In genomic region chr6:160979063-160979708, GRCh38 we compare ENCODE assay signal across 19 cellular contexts. TPM values are rescaled to one million over a fixed set of nuclear protein-coding genes. Genes with fewer than 3 reads are reported as not detected.
DNase-seq lines count a peak whose midpoint lies in the region; ATAC-seq and TF ChIP-seq lines count a peak whose summit lies in the region.
"Had no signal": no experiment of that assay in that cellular context is flagged by ENCODE, and none has a peak within 500 bp of the region (broad histone marks: within the 10 kb centered on the region; RNA-seq: fewer than 3 reads in every experiment).

No MANE protein-coding gene starts in this region.

- DNase-seq in AG09309 (ENCODE audit: low read depth) (no peak), IMR-90 (peak; percentile 74), osteoblast (ENCODE audit: insufficient read length, low spot score, missing footprints) (no peak), DMS53 (lab: John Stamatoyannopoulos, UW) (no peak), cortex of kidney (lab: John Stamatoyannopoulos, UW) (no peak), UCSD-AML1 (lab: John Stamatoyannopoulos, UW; ENCODE audit: unreplicated experiment) (no peak), sigmoid colon (no peak)
- DNase-seq: activated CD4-positive, alpha-beta memory T cell treated with anti-CD3 and anti-CD28 coated beads for 36 hours; activated naive CD8-positive, alpha-beta T cell treated with anti-CD3 and anti-CD28 coated beads, Interleukin-2, amount 10 ng/mL, durations not matched to agents 7 days and 5 days; caudate nucleus; effector memory CD8-positive, alpha-beta T cell; NCI-H1048; psoas muscle had no signal

- no TSS peak for BruUV-seq in IMR-90 (replicated peaks; lab: Mats Ljungman, UMichigan)

- H3K36me3 ChIP-seq in IMR-90 (ENCODE audit: control insufficient read depth, insufficient read depth, low read length) (no peaks in the 10 kb centered on the region), osteoblast (ENCODE audit: insufficient read depth, low read length) (no peaks in the 10 kb centered on the region), sigmoid colon (no peaks in the 10 kb centered on the region)

- H2BK20ac ChIP-seq in IMR-90 (ENCODE audit: low read depth, low read length) = no peak overlapping the region

- H2AK9ac ChIP-seq in IMR-90 (replicated peaks; ENCODE audit: low read depth, low read length, poor library complexity) = no peak overlapping the region

- CTCF ChIA-PET in IMR-90 (lab: Yijun Ruan, JAX) = interaction anchor here (0.7 kb wide), 1 partner anchor 403 kb away, joined by 4 read pairs; no protein-coding TSS in a partner anchor

- WGBS in IMR-90 (ENCODE audit: extremely low coverage in 2 of 2, insufficient read length in 1 of 2), 2 experiments = 91% methylated on average over 1 of the region's 8 CpGs; no CpG with 5 or more reads in 1 of the 2 experiments
- 74 to 76% methylated on average over 8 of the region's 8 CpGs for WGBS in sigmoid colon, 2 donors

- H3K18ac ChIP-seq in IMR-90 (ENCODE audit: low read depth, low read length) = no peak overlapping the region

- H3K9me3 ChIP-seq in IMR-90 (ENCODE audit: control insufficient read depth, insufficient read depth, low read length) (peaks cover 2% of the 10 kb centered on the region; the same call in 1 of the 2 replicates), osteoblast (ENCODE audit: low read depth, low read length) (peaks cover 6% of the 10 kb centered on the region), sigmoid colon (peaks cover 0 to 7% (median 0%) of the 10 kb centered on the region in 4 donors)
- H3K9me3 ChIP-seq: psoas muscle had no signal

- TF ChIP-seq POLR2A in IMR-90 (IDR thresholded peaks at IDR 0.05; ENCODE audit: low read depth, low read length) (no peak), sigmoid colon (IDR thresholded peaks at IDR 0.05) (no peak)

- H3K4me2 ChIP-seq in IMR-90 (ENCODE audit: low read depth, low read length) (peak overlapping the region; percentile 14; the same call in 1 of the 2 replicates), osteoblast (ENCODE audit: insufficient read depth, low read length) (peak overlapping the region; percentile 14)
- H3K4me2 ChIP-seq: BLaER1 had no signal

- H3K4ac ChIP-seq in IMR-90 (ENCODE audit: low read depth, low read length) = no peak overlapping the region

- no peaks in the 10 kb centered on the region for H3K79me2 ChIP-seq in osteoblast (ENCODE audit: insufficient read depth, low read length)

- dilution Hi-C loops in IMR-90 (cut with HindIII; ENCODE audit: low sequenced_read_pairs, unreplicated experiment) = no loop called here

- H3K9ac ChIP-seq in IMR-90 (ENCODE audit: low read depth, low read length) = no peak overlapping the region
- H3K9ac ChIP-seq: BLaER1 had no signal

- no peak overlapping the region for H3K14ac ChIP-seq in IMR-90 (replicated peaks; ENCODE audit: low read depth, low read length)

- H4K91ac ChIP-seq in IMR-90 (ENCODE audit: insufficient read depth, low read depth, low read length) = no peak overlapping the region

- no peak overlapping the region for H4K5ac ChIP-seq in IMR-90 (ENCODE audit: low read depth, low read length)

- no peaks in the 10 kb centered on the region for H3K79me1 ChIP-seq in IMR-90 (ENCODE audit: low read depth in 1 of 2, low read length in 2 of 2)

- H3K4me3 ChIP-seq in AG09309 (ENCODE audit: control insufficient read depth, low read depth, low read length) (no peak overlapping the region), IMR-90 (ENCODE audit: insufficient read depth, low read depth, low read length) (no peak overlapping the region), osteoblast (ENCODE audit: insufficient read depth, low read length) (no peak overlapping the region), sigmoid colon (no peak overlapping the region)
- H3K4me3 ChIP-seq: BLaER1, lung, psoas muscle had no signal

- peak; percentile 33 for TF ChIP-seq CTCF in AG09309 (IDR thresholded peaks at IDR 0.05; ENCODE audit: control insufficient read depth, insufficient read depth, low read depth, low read length, missing control alignments)
- TF ChIP-seq CTCF in IMR-90 (conservative IDR thresholded peaks at IDR 0.05; ENCODE audit: low read depth, low read length) = 0 out of 2 replicates have a peak, but pooled peaks have one; percentile 21
- TF ChIP-seq CTCF in osteoblast (IDR thresholded peaks at IDR 0.05; ENCODE audit: extremely low read depth, low read depth, low read length) = no peak
- TF ChIP-seq CTCF in sigmoid colon (IDR thresholded peaks at IDR 0.05) = no peak

- H3K4me1 ChIP-seq in IMR-90 (ENCODE audit: control insufficient read depth, insufficient read depth, low read length) = peaks cover 19% of the 10 kb centered on the region
- peaks cover 20% of the 10 kb centered on the region for H3K4me1 ChIP-seq in osteoblast (ENCODE audit: insufficient read depth, low read length)
- H3K4me1 ChIP-seq in sigmoid colon = peaks cover 0 to 35% (median 21%) of the 10 kb centered on the region in 4 donors
- H3K4me1 ChIP-seq: BLaER1, psoas muscle had no signal

- no peak overlapping the region for H2AK5ac ChIP-seq in IMR-90 (ENCODE audit: low read depth, low read length)

- no peak overlapping the region for H2BK5ac ChIP-seq in IMR-90 (ENCODE audit: low read depth, low read length, poor library complexity, severe bottlenecking)

- POLR2A ChIA-PET in IMR-90 (lab: Charles Lee; ENCODE audit: unreplicated experiment) = no interaction called here

- H3K27me3 ChIP-seq in IMR-90 (ENCODE audit: control insufficient read depth, insufficient read depth, low read length) = peaks cover 2% of the 10 kb centered on the region; the same call in 1 of the 2 replicates
- H3K27me3 ChIP-seq in osteoblast (ENCODE audit: insufficient read depth, low read length) = no peaks in the 10 kb centered on the region
- H3K27me3 ChIP-seq in sigmoid colon = no peaks in the 10 kb centered on the region
- H3K27me3 ChIP-seq: BLaER1 had no signal

- H2AFZ ChIP-seq in IMR-90 (replicated peaks; ENCODE audit: low read length, poor library complexity) (no peak overlapping the region), osteoblast (ENCODE audit: low read length) (peak overlapping the region; percentile 72)

- H4K20me1 ChIP-seq in IMR-90 (ENCODE audit: insufficient read depth, low read length) (no peaks in the 10 kb centered on the region), osteoblast (ENCODE audit: insufficient read depth, low read length) (no peaks in the 10 kb centered on the region)
- H4K20me1 ChIP-seq: BLaER1 had no signal

- intact Hi-C loops in IMR-90 (cut with micrococcal nuclease) (loop anchor here (1.0 to 2.0 kb wide), 2 partner anchors 12 to 50 kb away; partner anchors contain the start of gene MAP3K4), sigmoid colon (cut with DNase I) (no loop called here)

- ATAC-seq in IMR-90 (ENCODE audit: low read depth) (peak; percentile 79), esophagus mucosa (peak; percentile 59)
- ATAC-seq: effector memory CD8-positive, alpha-beta T cell; HCT116; HepG2; natural killer cell treated with Interleukin-12 subunit alpha and Interleukin-12 subunit beta and Interleukin-15 and Interleukin-18, amount 100 ng/mL, for 72 hours; psoas muscle had no signal

- no peak overlapping the region for H4K8ac ChIP-seq in IMR-90 (ENCODE audit: low read depth in 2 of 2, low read length in 2 of 2)

- no peak overlapping the region for H3K56ac ChIP-seq in IMR-90 (ENCODE audit: extremely low read depth, insufficient read depth, low read length)

- no peak overlapping the region for H3K23ac ChIP-seq in IMR-90 (ENCODE audit: low read depth, low read length)

- TF ChIP-seq EP300 in sigmoid colon (IDR thresholded peaks at IDR 0.05) = no peak

- H2BK15ac ChIP-seq in IMR-90 (ENCODE audit: low read depth, low read length) = no peak overlapping the region

- in situ Hi-C loops in IMR-90 (cut with MboI; ENCODE audit: low sequenced_read_pairs) = loop anchor here (25.0 kb wide), 1 partner anchor 283 kb away; the partner anchor contains the start of gene AGPAT4

- H2BK120ac ChIP-seq in IMR-90 (ENCODE audit: low read depth, low read length) = no peak overlapping the region

- H3K27ac ChIP-seq in IMR-90 (ENCODE audit: insufficient read depth, low read length) (no peak overlapping the region), osteoblast (ENCODE audit: low read depth, low read length) (peak overlapping the region; percentile 16), sigmoid colon (peak overlapping the region in 1 of 4 donors; percentile 45)
- H3K27ac ChIP-seq: BLaER1, psoas muscle had no signal

- no peaks in the 10 kb centered on the region for H3K9me1 ChIP-seq in IMR-90 (ENCODE audit: insufficient read depth, low read length)

- TF ChIP-seq RAD21 in IMR-90 (IDR thresholded peaks at IDR 0.05; ENCODE audit: low read length) = no peak

TF ChIP-seq in IMR-90, 13 proteins besides CTCF, POLR2A, EP300 and RAD21:
- TF ChIP-seq MAFK (IDR thresholded peaks at IDR 0.05; ENCODE audit: low read depth, low read length) = no peak
- no peak for TF ChIP-seq MXI1 (IDR thresholded peaks at IDR 0.05; ENCODE audit: borderline replicate concordance, low read depth, low read length)
- TF ChIP-seq MAZ (IDR thresholded peaks at IDR 0.05; ENCODE audit: borderline replicate concordance, low read depth, low read length) = no peak
- TF ChIP-seq NFE2L2 (IDR thresholded peaks at IDR 0.05; ENCODE audit: low read depth, low read length) = no peak
- TF ChIP-seq CHD1 (IDR thresholded peaks at IDR 0.05; ENCODE audit: low read depth, low read length) = no peak
- no peak for TF ChIP-seq USF2 (IDR thresholded peaks at IDR 0.05; ENCODE audit: low read depth, low read length)

RNA-seq across cellular contexts. Expression of gene MAP3K4, which starts 12.4 kb away (rescaled TPM):
- 20.4 and 23.1 TPM in 2 replicates for total RNA-seq in IMR-90 (2012; rRNA removed)
- 6.9 and 11.5 TPM in 2 replicates for polyA plus RNA-seq in IMR-90 (2012; rRNA removed)
- polyA plus RNA-seq in IMR-90 (2012; cell fraction: cytosol; rRNA removed) = 2.0 and 3.7 TPM in 2 replicates
- 6.4 and 26.8 TPM in 2 replicates for polyA plus RNA-seq in IMR-90 (2012; cell fraction: nucleus; rRNA removed; ENCODE audit: low replicate concordance)
- total RNA-seq in esophagus mucosa = 43.4 TPM
- total RNA-seq in osteoblast = 31.1 and 36.8 TPM in 2 replicates
- 10 to 100 TPM; 22.7 to 79.2 (median 27.5) TPM for total RNA-seq in sigmoid colon
- polyA plus RNA-seq in sigmoid colon = 10 to 100 TPM in 1 of 3 donors, 1 to 10 TPM in 2; 4.6 to 12.7 (median 9.0) TPM

Comparison
In these comparisons a context has a peak if more than half of its experiments do, and no peak if none do; other contexts are left out.
1. CTCF ChIP-seq: peak in AG09309 (single experiment) and IMR-90 (single experiment); none in osteoblast (single experiment) and sigmoid colon (0 of 4).